In the genomic region with DNA sequence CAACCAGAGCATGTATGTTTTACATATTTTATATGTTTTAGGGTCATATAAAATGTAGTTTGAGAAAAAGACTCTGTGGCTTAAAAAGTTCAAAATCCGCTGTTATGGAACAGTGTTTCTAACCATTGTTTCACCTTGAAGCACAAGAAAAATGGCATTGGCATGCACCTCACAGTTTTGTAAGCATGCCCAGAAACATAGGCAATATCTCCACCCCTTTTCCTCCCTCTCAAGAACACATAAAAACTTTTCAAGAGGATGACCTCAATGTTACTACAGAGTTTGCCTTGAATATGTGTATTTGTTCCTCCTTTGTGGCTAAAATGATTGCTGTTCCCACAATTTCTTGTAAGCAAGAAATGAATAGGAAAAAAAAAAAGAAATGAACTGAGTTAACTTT, we compare ENCODE assay signal across 14 cellular contexts.
"Had no signal": no experiment of that assay in that cellular context is flagged by ENCODE, and none has a peak within 500 bp of the region (broad histone marks: within the 10 kb centered on the region; RNA-seq: fewer than 3 reads in every experiment).

No MANE protein-coding gene starts in this region.

- H3K27ac Mint-ChIP-seq: activated naive CD4-positive, alpha-beta T cell treated with anti-CD3 and anti-CD28 coated beads, Interleukin-2, amount 50 U/mL, for 24 hours; stimulated activated naive CD8-positive, alpha-beta T cell treated with anti-CD3 and anti-CD28 coated beads, Interleukin-15, Interleukin-2, amounts not matched to agents 100 ng/mL and 50 ng/mL, for 24 hours; T-helper 2 cell treated with Interferon-gamma antibody and Interleukin-4, amounts not matched to agents 5 μg/mL and 100 μg/mL, for 36 hours had no signal

- H3K9me3 Mint-ChIP-seq: activated naive CD4-positive, alpha-beta T cell treated with anti-CD3 and anti-CD28 coated beads, Interleukin-2, amount 50 U/mL, for 24 hours; stimulated activated naive CD8-positive, alpha-beta T cell treated with anti-CD3 and anti-CD28 coated beads, Interleukin-15, Interleukin-2, amounts not matched to agents 100 ng/mL and 50 ng/mL, for 24 hours; T-helper 2 cell treated with Interferon-gamma antibody and Interleukin-4, amounts not matched to agents 5 μg/mL and 100 μg/mL, for 36 hours had no signal

- DNase-seq: activated CD4-positive, alpha-beta T cell treated with anti-CD3 and anti-CD28 coated beads, Interleukin-2, amount 50 U/mL, for 4 hours; activated T-cell treated with anti-CD3 and anti-CD28 coated beads, Interleukin-2, amount 50 U/mL, for 1 hour; dorsolateral prefrontal cortex; esophagus squamous epithelium; kidney; left ventricle myocardium superior; stimulated activated CD4-positive, alpha-beta T cell treated with anti-CD3 and anti-CD28 coated beads, Interleukin-15, amount 100 ng/mL, for 24 hours; stimulated activated CD4-positive, alpha-beta T cell treated with anti-CD3 and anti-CD28 coated beads, Interleukin-4, amount 100 ng/mL, for 24 hours; testis had no signal

- H3K27me3 ChIP-seq: breast epithelium, dorsolateral prefrontal cortex, esophagus squamous epithelium, testis had no signal

- H3K4me1 ChIP-seq: breast epithelium had no signal

- FAIRE-seq: kidney, urothelium cell line had no signal

- H3K27me3 Mint-ChIP-seq: activated naive CD4-positive, alpha-beta T cell treated with anti-CD3 and anti-CD28 coated beads, Interleukin-2, amount 50 U/mL, for 24 hours; stimulated activated naive CD8-positive, alpha-beta T cell treated with anti-CD3 and anti-CD28 coated beads, Interleukin-15, Interleukin-2, amounts not matched to agents 100 ng/mL and 50 ng/mL, for 24 hours had no signal

- H3K9me3 ChIP-seq: breast epithelium, esophagus squamous epithelium, testis had no signal

- H3K4me3 ChIP-seq: breast epithelium, dorsolateral prefrontal cortex, esophagus squamous epithelium, testis had no signal

- H3K4me3 Mint-ChIP-seq: activated naive CD4-positive, alpha-beta T cell treated with anti-CD3 and anti-CD28 coated beads, Interleukin-2, amount 50 U/mL, for 24 hours; stimulated activated naive CD8-positive, alpha-beta T cell treated with anti-CD3 and anti-CD28 coated beads, Interleukin-15, Interleukin-2, amounts not matched to agents 100 ng/mL and 50 ng/mL, for 24 hours; T-helper 2 cell treated with Interferon-gamma antibody and Interleukin-4, amounts not matched to agents 5 μg/mL and 100 μg/mL, for 36 hours had no signal

- H3K36me3 Mint-ChIP-seq: activated naive CD4-positive, alpha-beta T cell treated with anti-CD3 and anti-CD28 coated beads, Interleukin-2, amount 50 U/mL, for 24 hours had no signal

- ATAC-seq: left ventricle myocardium superior had no signal

- H3K27ac ChIP-seq: breast epithelium, dorsolateral prefrontal cortex, esophagus squamous epithelium, testis had no signal

- H3K36me3 ChIP-seq: breast epithelium, esophagus squamous epithelium had no signal
